In the genomic region with DNA sequence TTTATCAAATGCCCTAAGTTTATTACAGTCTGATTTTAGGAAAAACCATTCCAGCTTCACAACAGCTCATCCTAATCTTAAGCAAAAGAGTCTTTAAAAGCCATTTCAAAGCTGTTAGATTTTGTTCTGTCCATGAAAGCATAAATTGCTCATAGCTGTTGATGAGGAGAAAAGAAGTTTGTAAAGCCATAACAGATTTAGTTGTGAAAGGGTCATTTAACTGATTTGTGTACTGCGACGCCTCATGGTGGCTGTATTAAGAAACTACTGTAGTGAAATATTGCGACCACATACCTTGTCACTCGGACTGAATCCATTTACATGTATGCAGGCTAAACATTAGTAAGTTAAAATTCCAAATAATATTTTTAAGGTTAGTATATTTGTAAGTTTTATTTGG, we compare ENCODE assay signal across 8 cellular contexts. TPM values are rescaled to one million over a fixed set of nuclear protein-coding genes. Genes with fewer than 3 reads are reported as not detected.
DNase-seq lines count a peak whose midpoint lies in the region; ATAC-seq and TF ChIP-seq lines count a peak whose summit lies in the region.

No MANE protein-coding gene starts in this region.

- no peaks in the 10 kb centered on the region for H3K27me3 ChIP-seq in left ventricle myocardium inferior (ENCODE audit: low read depth)
- H3K27me3 ChIP-seq in Panc1 (ENCODE audit: control insufficient read depth, insufficient read depth, low read length): no peaks in the 10 kb centered on the region
- H3K27me3 ChIP-seq in upper lobe of right lung: no peaks in the 10 kb centered on the region

- CTCF ChIA-PET in Panc1 (lab: Charles Lee): interaction anchor here (1.1 kb wide), 1 partner anchor 269 kb away, joined by 3 read pairs; no protein-coding TSS in a partner anchor

- POLR2A ChIA-PET in Panc1 (lab: Charles Lee): no interaction called here

- in situ Hi-C loops in Panc1 (cut with HindIII; ENCODE audit: low pct_unique_long_range_greater_than_20kb, low sequenced_read_pairs): no loop called here

- no peak for DNase-seq in left ventricle myocardium inferior
- no peak for DNase-seq in left cardiac atrium
- no peak for DNase-seq in Panc1 (ENCODE audit: low read depth, low spot score)
- DNase-seq in fibroblast of the aortic adventitia (ENCODE audit: low read depth): peak; percentile 20
- DNase-seq in upper lobe of right lung: no peak
- DNase-seq in occipital lobe (lab: John Stamatoyannopoulos, UW): no peak
- no peak for DNase-seq in SIG-M5 treated with dmso at 0.1 percent for 504 hours (lab: John Stamatoyannopoulos, UW; ENCODE audit: unreplicated experiment)

- H3K36me3 ChIP-seq in left ventricle myocardium inferior (peaks cover 4% of the 10 kb centered on the region), Panc1 (ENCODE audit: control insufficient read depth, insufficient read depth, low read length) (no peaks in the 10 kb centered on the region), upper lobe of right lung (no peaks in the 10 kb centered on the region)

- BruUV-seq in Panc1 (replicated peaks; lab: Mats Ljungman, UMichigan): no TSS peak

- TF ChIP-seq CTCF in left ventricle myocardium inferior (IDR thresholded peaks at IDR 0.05; ENCODE audit: borderline replicate concordance) (peak; percentile 49), Panc1 (IDR thresholded peaks at IDR 0.05) (peak; percentile 68; the same call in 1 of the 2 replicates), fibroblast of the aortic adventitia (IDR thresholded peaks at IDR 0.05; ENCODE audit: insufficient read depth, low read length) (no peak), upper lobe of right lung (IDR thresholded peaks at IDR 0.05) (peak; percentile 20)

- ATAC-seq in left cardiac atrium (no peak), Panc1 (no peak), upper lobe of right lung (no peak), GM19467 (IDR thresholded peaks at IDR 0.05; ENCODE audit: unreplicated experiment) (no peak)

- H3K27ac ChIP-seq in left ventricle myocardium inferior (replicated peaks) (no peak overlapping the region), Panc1 (ENCODE audit: low read length) (no peak overlapping the region), upper lobe of right lung (no peak overlapping the region)

- H3K4me3 ChIP-seq in left ventricle myocardium inferior (no peak overlapping the region), Panc1 (ENCODE audit: low read depth in 2 of 2, low read length in 2 of 2) (no peak overlapping the region), fibroblast of the aortic adventitia (ENCODE audit: low read depth, low read length) (no peak overlapping the region), upper lobe of right lung (no peak overlapping the region)

- intact Hi-C loops in left ventricle myocardium inferior (cut with micrococcal nuclease): no loop called here
- intact Hi-C loops in left cardiac atrium (cut with DNase I): loop anchor here in 1 of 2 donors (10.0 kb wide), 1 partner anchor 309 kb away; no protein-coding TSS in a partner anchor
- intact Hi-C loops in Panc1 (cut with micrococcal nuclease; ENCODE audit: unreplicated experiment): no loop called here
- intact Hi-C loops in upper lobe of right lung (cut with DNase I): no loop called here

- H3K9me3 ChIP-seq in left ventricle myocardium inferior (replicated peaks): peaks cover 3% of the 10 kb centered on the region
- no peaks in the 10 kb centered on the region for H3K9me3 ChIP-seq in Panc1 (ENCODE audit: control insufficient read depth, insufficient read depth, low read depth, low read length)
- no peaks in the 10 kb centered on the region for H3K9me3 ChIP-seq in upper lobe of right lung

- peaks cover 11% of the 10 kb centered on the region for H3K4me1 ChIP-seq in left ventricle myocardium inferior
- no peaks in the 10 kb centered on the region for H3K4me1 ChIP-seq in Panc1 (ENCODE audit: control insufficient read depth, insufficient read depth, low read length)
- no peaks in the 10 kb centered on the region for H3K4me1 ChIP-seq in upper lobe of right lung

RNA-seq across cellular contexts. Expression of a gene that starts 20.9 kb away (rescaled TPM):
- total RNA-seq in left ventricle myocardium inferior: 41.3 TPM
- 10 to 100 TPM; 38.4 to 42.1 TPM for total RNA-seq in left cardiac atrium
- 28.5 TPM for total RNA-seq in Panc1 (2021; ENCODE audit: unreplicated experiment)
- polyA plus RNA-seq in Panc1 (2012; ENCODE audit: insufficient read length): 14.8 TPM
- 77.8 and 81.8 TPM in 2 replicates for total RNA-seq in fibroblast of the aortic adventitia (ENCODE audit: low replicate concordance)
- total RNA-seq in upper lobe of right lung: 62.3 TPM
- total RNA-seq in occipital lobe: 33.1 TPM
